In the genomic region with DNA sequence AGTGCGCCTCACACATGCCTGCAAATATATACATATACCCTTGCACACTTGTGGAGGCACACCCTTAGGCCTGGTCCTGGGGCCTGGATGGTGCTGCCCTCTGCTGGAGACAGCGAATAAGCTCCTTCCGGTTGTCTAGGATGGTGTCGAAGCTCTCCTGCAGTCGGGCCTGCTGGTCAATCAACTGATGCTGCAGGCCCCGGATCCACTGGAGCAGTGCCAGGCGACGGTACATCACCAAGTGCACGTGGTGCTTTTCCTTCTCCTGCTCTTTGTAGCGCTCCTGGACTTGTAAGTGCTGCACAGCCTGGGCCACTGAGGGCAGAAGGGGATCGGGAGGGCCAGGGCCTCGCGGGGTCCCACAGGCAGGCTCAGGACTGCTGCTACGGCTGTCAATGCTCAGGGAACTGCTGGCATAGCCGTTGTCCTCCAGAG, we compare ENCODE assay signal across 8 cellular contexts. TPM values are rescaled to one million over a fixed set of nuclear protein-coding genes. Genes with fewer than 3 reads are reported as not detected.
DNase-seq lines count a peak whose midpoint lies in the region; ATAC-seq, FAIRE-seq and TF ChIP-seq lines count a peak whose summit lies in the region.

No MANE protein-coding gene starts in this region.

- H3K27ac ChIP-seq in heart left ventricle, result no peak overlapping the region

- H3K4me3 ChIP-seq in AG10803 (ENCODE audit: low read length) (peak overlapping the region; percentile 15), heart left ventricle (peak overlapping the region in 3 of 12 donors; percentile 7 to 19 (median 12))

- H3K27ac Mint-ChIP-seq in activated naive CD8-positive, alpha-beta T cell treated with anti-CD3 and anti-CD28 coated beads, Interleukin-2, amount 10 ng/mL, durations not matched to agents 7 days and 5 days, result peak overlapping the region; percentile 69

- peaks cover 0 to 38% (median 19%) of the 10 kb centered on the region in 12 donors for H3K4me1 ChIP-seq in heart left ventricle

- DNase-seq in AG10803 (ENCODE audit: low read depth) (peak; percentile 61), GM19239 (ENCODE audit: insufficient read length, low spot score) (peak; percentile 81), NCI-H1092 (lab: John Stamatoyannopoulos, UW) (peak; percentile 76), SW480 (ENCODE audit: low spot score) (peak; percentile 61), heart left ventricle (peak; percentile 61 to 77 (median 70)), sciatic nerve (ENCODE audit: low spot score) (peak; percentile 83)
- peak; percentile 83 for DNase-seq in activated naive CD8-positive, alpha-beta T cell treated with anti-CD3 and anti-CD28 coated beads, Interleukin-2, amount 10 ng/mL, durations not matched to agents 7 days and 5 days

- peak overlapping the region; percentile 10 for H3K4me3 Mint-ChIP-seq in activated naive CD8-positive, alpha-beta T cell treated with anti-CD3 and anti-CD28 coated beads, Interleukin-2, amount 10 ng/mL, durations not matched to agents 7 days and 5 days

- intact Hi-C loops in heart left ventricle (cut with DNase I), result loop anchor here in 4 of 10 donors (5.0 to 10.0 kb wide), 5 partner anchors 57 to 263 kb away; partner anchors contain the start of genes PSMB2 (in 4 of the 4) and TFAP2E (in 2 of the 4)
- intact Hi-C loops in sciatic nerve (cut with DNase I), result no loop called here

- H3K9me3 ChIP-seq in heart left ventricle, result no peaks in the 10 kb centered on the region

- 41 to 75% (median 49%) methylated on average over 3 to 15 of the region's 15 CpGs for WGBS in heart left ventricle, 4 donors

- H3K9me3 Mint-ChIP-seq in activated naive CD8-positive, alpha-beta T cell treated with anti-CD3 and anti-CD28 coated beads, Interleukin-2, amount 10 ng/mL, durations not matched to agents 7 days and 5 days, result no peaks in the 10 kb centered on the region

- no peak for TF ChIP-seq POLR2A in heart left ventricle (IDR thresholded peaks at IDR 0.05)

- peaks cover 0 to 25% (median 11%) of the 10 kb centered on the region in 9 donors for H3K36me3 ChIP-seq in heart left ventricle

- peaks cover 13% of the 10 kb centered on the region for H3K36me3 Mint-ChIP-seq in activated naive CD8-positive, alpha-beta T cell treated with anti-CD3 and anti-CD28 coated beads, Interleukin-2, amount 10 ng/mL, durations not matched to agents 7 days and 5 days

- peaks cover 30% of the 10 kb centered on the region for H3K4me1 Mint-ChIP-seq in activated naive CD8-positive, alpha-beta T cell treated with anti-CD3 and anti-CD28 coated beads, Interleukin-2, amount 10 ng/mL, durations not matched to agents 7 days and 5 days

- no peaks in the 10 kb centered on the region for H3K27me3 ChIP-seq in heart left ventricle

- no peaks in the 10 kb centered on the region for H3K27me3 Mint-ChIP-seq in activated naive CD8-positive, alpha-beta T cell treated with anti-CD3 and anti-CD28 coated beads, Interleukin-2, amount 10 ng/mL, durations not matched to agents 7 days and 5 days

- TF ChIP-seq CTCF in AG10803 (conservative IDR thresholded peaks at IDR 0.05; ENCODE audit: low read length) (peak; percentile 80), heart left ventricle (IDR thresholded peaks at IDR 0.05) (peak; percentile 64 to 91 (median 80))

- FAIRE-seq in GM19239 (lab: Jason Lieb, UNC), result peak; percentile 92

- ATAC-seq in activated naive CD8-positive, alpha-beta T cell treated with anti-CD3 and anti-CD28 coated beads, Interleukin-2, amount 10 ng/mL, durations not matched to agents 7 days and 5 days (ENCODE audit: low read depth), result peak; percentile 65
- ATAC-seq in heart left ventricle (peak; percentile 46 to 64 (median 58)), sciatic nerve (peak; percentile 60), GM18511 (IDR thresholded peaks at IDR 0.05; ENCODE audit: unreplicated experiment) (no peak)

- POLR2A ChIA-PET in activated naive CD8-positive, alpha-beta T cell treated with anti-CD3 and anti-CD28 coated beads, Interleukin-2, amount 10 ng/mL, durations not matched to agents 7 days and 5 days (lab: Charles Lee), result interaction anchor here (1.0 to 1.9 kb wide), 7 partner anchors 10 to 523 kb away, joined by 3 to 11 read pairs (median 4); partner anchors contain the start of genes CLSPN and SFPQ

RNA-seq across cellular contexts. Expression of gene C1orf216, which starts 3.1 kb away (rescaled TPM):
- 10 to 100 TPM; 12.3 to 13.7 TPM for total RNA-seq in activated naive CD8-positive, alpha-beta T cell treated with anti-CD3 and anti-CD28 coated beads, Interleukin-2, amount 10 ng/mL, durations not matched to agents 7 days and 5 days
- 10 to 100 TPM in 4 of 9 donors, 1 to 10 TPM in 5; 8.4 to 13.6 (median 9.9) TPM for total RNA-seq in heart left ventricle
- 10 to 100 TPM in 1 of 2 donors, 1 to 10 TPM in 1; 5.1 to 14.7 TPM for polyA plus RNA-seq in heart left ventricle
- 20.7 TPM for total RNA-seq in sciatic nerve

RNA-seq across cellular contexts. Expression of gene CLSPN, which starts 54.2 kb away (rescaled TPM):
- total RNA-seq in activated naive CD8-positive, alpha-beta T cell treated with anti-CD3 and anti-CD28 coated beads, Interleukin-2, amount 10 ng/mL, durations not matched to agents 7 days and 5 days, result 10 to 100 TPM; 49.6 to 49.7 TPM
- total RNA-seq in heart left ventricle (1 to 10 TPM in 1 of 9 donors, under 1 TPM in 8; 0.22 to 6.3 (median 0.35) TPM), sciatic nerve (0.40 TPM)
- polyA plus RNA-seq in heart left ventricle, result under 1 TPM; 0.23 to 0.25 TPM

Comparison
In these comparisons a context has a peak if more than half of its experiments do, and no peak if none do; other contexts are left out.
1. RNA of gene CLSPN, which starts 54.2 kb away (total RNA-seq): 49.6 to 49.7 TPM in activated naive CD8-positive, alpha-beta T cell treated with anti-CD3 and anti-CD28 coated beads, Interleukin-2, amount 10 ng/mL, durations not matched to agents 7 days and 5 days; 0.40 TPM in sciatic nerve (single experiment) and 0.22 to 6.3 TPM in heart left ventricle; every median in the first group is over 4 times any median in the second.
2. Peak in every context shown above with its lines, with median percentiles within 50 percentile points of each other: DNase-seq.